Comparison of ENCODE assay signal across 1 cellular context in the genomic region with DNA sequence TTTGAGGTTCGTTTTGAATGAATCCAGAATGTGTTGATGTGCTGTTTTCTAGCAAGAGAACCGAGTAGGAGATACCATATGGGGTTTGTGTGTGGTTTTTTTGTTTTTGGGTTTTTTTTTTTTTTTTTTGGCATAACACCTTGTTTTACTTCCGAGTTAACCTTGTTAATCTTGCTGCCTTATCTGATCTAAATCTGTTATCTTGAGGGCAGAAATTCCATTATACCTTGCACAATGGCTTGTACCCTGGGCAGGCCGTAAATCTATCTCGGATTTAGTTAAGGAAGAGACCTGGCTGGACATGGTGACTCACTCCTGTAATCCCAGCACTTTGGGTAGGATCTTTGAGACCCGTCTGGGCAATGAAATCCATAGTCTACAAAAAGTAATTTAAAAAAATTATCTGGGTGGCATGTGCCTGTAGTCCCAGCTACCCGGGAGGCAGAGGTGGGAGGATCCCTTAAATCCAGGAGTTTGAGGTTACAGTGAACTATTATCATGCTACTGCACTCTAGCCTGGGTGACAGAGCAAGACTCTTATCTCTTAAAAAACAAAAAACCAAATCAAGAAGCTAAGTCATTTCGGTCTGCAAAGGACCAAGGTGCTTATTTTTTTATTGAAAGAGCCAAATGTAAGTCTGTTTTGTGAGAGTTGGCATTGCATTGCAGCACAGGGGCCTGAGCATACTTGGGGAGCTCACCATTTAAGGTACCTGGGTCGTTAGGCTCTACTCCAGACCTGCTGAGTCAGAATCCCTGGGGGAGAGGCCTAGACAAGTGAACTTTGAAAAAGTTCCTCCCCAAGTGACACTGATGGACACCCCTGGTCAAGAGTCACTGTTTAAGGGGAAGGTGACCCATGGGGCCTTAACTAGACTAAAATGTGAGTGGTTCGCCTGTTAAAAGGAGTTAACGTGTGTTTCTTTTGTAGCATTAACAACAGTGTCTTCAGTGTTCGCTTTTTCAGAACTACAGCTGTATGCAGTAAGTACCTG.
TF ChIP-seq lines count a peak whose summit lies in the region.

No MANE protein-coding gene starts in this region.

TF ChIP-seq in K562, 482 proteins besides CTCF, POLR2A, EP300 and RAD21 (continued from another document and continues in another):
- TF ChIP-seq, protein P1, sequence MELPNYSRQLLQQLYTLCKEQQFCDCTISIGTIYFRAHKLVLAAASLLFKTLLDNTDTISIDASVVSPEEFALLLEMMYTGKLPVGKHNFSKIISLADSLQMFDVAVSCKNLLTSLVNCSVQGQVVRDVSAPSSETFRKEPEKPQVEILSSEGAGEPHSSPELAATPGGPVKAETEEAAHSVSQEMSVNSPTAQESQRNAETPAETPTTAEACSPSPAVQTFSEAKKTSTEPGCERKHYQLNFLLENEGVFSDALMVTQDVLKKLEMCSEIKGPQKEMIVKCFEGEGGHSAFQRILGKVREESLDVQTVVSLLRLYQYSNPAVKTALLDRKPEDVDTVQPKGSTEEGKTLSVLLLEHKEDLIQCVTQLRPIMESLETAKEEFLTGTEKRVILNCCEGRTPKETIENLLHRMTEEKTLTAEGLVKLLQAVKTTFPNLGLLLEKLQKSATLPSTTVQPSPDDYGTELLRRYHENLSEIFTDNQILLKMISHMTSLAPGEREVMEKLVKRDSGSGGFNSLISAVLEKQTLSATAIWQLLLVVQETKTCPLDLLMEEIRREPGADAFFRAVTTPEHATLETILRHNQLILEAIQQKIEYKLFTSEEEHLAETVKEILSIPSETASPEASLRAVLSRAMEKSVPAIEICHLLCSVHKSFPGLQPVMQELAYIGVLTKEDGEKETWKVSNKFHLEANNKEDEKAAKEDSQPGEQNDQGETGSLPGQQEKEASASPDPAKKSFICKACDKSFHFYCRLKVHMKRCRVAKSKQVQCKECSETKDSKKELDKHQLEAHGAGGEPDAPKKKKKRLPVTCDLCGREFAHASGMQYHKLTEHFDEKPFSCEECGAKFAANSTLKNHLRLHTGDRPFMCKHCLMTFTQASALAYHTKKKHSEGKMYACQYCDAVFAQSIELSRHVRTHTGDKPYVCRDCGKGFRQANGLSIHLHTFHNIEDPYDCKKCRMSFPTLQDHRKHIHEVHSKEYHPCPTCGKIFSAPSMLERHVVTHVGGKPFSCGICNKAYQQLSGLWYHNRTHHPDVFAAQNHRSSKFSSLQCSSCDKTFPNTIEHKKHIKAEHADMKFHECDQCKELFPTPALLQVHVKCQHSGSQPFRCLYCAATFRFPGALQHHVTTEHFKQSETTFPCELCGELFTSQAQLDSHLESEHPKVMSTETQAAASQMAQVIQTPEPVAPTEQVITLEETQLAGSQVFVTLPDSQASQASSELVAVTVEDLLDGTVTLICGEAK (IDR thresholded peaks at IDR 0.05) = no peak
- TF ChIP-seq, protein P1 (CRISPR knock-in tag; IDR thresholded peaks at IDR 0.05) = no peak
- TF ChIP-seq RNF2 (IDR thresholded peaks at IDR 0.05) = peak; percentile 56; the same call in 1 of the 2 replicates
- TF ChIP-seq ETS2 (tag; IDR thresholded peaks at IDR 0.05; ENCODE audit: borderline replicate concordance, poor library complexity, severe bottlenecking) = no peak
- TF ChIP-seq MXI1 (IDR thresholded peaks at IDR 0.05; ENCODE audit: low read depth, low read length) = no peak
- no peak for TF ChIP-seq CBX8 (IDR thresholded peaks at IDR 0.05; ENCODE audit: borderline replicate concordance, extremely low read depth, low read depth, low read length, poor library complexity, severe bottlenecking)
- TF ChIP-seq, protein P2, sequence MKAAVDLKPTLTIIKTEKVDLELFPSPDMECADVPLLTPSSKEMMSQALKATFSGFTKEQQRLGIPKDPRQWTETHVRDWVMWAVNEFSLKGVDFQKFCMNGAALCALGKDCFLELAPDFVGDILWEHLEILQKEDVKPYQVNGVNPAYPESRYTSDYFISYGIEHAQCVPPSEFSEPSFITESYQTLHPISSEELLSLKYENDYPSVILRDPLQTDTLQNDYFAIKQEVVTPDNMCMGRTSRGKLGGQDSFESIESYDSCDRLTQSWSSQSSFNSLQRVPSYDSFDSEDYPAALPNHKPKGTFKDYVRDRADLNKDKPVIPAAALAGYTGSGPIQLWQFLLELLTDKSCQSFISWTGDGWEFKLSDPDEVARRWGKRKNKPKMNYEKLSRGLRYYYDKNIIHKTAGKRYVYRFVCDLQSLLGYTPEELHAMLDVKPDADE (conservative IDR thresholded peaks at IDR 0.05; ENCODE audit: control insufficient read depth, low read depth, low read length) = no peak
- TF ChIP-seq, protein P3, sequence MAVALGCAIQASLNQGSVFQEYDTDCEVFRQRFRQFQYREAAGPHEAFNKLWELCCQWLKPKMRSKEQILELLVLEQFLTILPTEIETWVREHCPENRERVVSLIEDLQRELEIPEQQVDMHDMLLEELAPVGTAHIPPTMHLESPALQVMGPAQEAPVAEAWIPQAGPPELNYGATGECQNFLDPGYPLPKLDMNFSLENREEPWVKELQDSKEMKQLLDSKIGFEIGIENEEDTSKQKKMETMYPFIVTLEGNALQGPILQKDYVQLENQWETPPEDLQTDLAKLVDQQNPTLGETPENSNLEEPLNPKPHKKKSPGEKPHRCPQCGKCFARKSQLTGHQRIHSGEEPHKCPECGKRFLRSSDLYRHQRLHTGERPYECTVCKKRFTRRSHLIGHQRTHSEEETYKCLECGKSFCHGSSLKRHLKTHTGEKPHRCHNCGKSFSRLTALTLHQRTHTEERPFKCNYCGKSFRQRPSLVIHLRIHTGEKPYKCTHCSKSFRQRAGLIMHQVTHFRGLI (CRISPR knock-in tag; IDR thresholded peaks at IDR 0.05) = no peak
- no peak for TF ChIP-seq RBM14 (IDR thresholded peaks at IDR 0.05; ENCODE audit: borderline replicate concordance, insufficient read depth, low read depth, low read length)
- TF ChIP-seq RBBP5 (IDR thresholded peaks at IDR 0.05; ENCODE audit: borderline replicate concordance, insufficient read depth, low read length, poor library complexity, severe bottlenecking) = no peak
- TF ChIP-seq DMBX1 (CRISPR knock-in tag; IDR thresholded peaks at IDR 0.05; ENCODE audit: borderline replicate concordance) = no peak
- TF ChIP-seq ZNF707 (CRISPR knock-in tag; conservative IDR thresholded peaks at IDR 0.05) = no peak
- TF ChIP-seq TOE1 (IDR thresholded peaks at IDR 0.05; ENCODE audit: borderline replicate concordance) = no peak
- TF ChIP-seq TOE1 (CRISPR knock-in tag; IDR thresholded peaks at IDR 0.05; ENCODE audit: borderline replicate concordance, low read depth) = no peak
- no peak for TF ChIP-seq ARID2 (IDR thresholded peaks at IDR 0.05)
- TF ChIP-seq, protein P4, sequence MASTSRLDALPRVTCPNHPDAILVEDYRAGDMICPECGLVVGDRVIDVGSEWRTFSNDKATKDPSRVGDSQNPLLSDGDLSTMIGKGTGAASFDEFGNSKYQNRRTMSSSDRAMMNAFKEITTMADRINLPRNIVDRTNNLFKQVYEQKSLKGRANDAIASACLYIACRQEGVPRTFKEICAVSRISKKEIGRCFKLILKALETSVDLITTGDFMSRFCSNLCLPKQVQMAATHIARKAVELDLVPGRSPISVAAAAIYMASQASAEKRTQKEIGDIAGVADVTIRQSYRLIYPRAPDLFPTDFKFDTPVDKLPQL (IDR thresholded peaks at IDR 0.05; ENCODE audit: extremely low read depth, insufficient read length) = no peak
- no peak for TF ChIP-seq ZNF217 (CRISPR knock-in tag; IDR thresholded peaks at IDR 0.05)
- no peak for TF ChIP-seq PCBP1 (IDR thresholded peaks at IDR 0.05; ENCODE audit: low read depth, low read length, poor library complexity, severe bottlenecking)
- TF ChIP-seq KDM4B (IDR thresholded peaks at IDR 0.05; ENCODE audit: borderline replicate concordance in 2 of 2, low read depth in 1 of 2) = no peak
- no peak for TF ChIP-seq XRCC5 (IDR thresholded peaks at IDR 0.05; ENCODE audit: low read depth, low read length)
- no peak for TF ChIP-seq ZNF134 (CRISPR knock-in tag; conservative IDR thresholded peaks at IDR 0.05)
- TF ChIP-seq COPS2 (conservative IDR thresholded peaks at IDR 0.05) = no peak
- TF ChIP-seq, protein P5, sequence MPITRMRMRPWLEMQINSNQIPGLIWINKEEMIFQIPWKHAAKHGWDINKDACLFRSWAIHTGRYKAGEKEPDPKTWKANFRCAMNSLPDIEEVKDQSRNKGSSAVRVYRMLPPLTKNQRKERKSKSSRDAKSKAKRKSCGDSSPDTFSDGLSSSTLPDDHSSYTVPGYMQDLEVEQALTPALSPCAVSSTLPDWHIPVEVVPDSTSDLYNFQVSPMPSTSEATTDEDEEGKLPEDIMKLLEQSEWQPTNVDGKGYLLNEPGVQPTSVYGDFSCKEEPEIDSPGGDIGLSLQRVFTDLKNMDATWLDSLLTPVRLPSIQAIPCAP (CRISPR knock-in tag; IDR thresholded peaks at IDR 0.05; ENCODE audit: borderline replicate concordance) = no peak
- TF ChIP-seq, protein P6, sequence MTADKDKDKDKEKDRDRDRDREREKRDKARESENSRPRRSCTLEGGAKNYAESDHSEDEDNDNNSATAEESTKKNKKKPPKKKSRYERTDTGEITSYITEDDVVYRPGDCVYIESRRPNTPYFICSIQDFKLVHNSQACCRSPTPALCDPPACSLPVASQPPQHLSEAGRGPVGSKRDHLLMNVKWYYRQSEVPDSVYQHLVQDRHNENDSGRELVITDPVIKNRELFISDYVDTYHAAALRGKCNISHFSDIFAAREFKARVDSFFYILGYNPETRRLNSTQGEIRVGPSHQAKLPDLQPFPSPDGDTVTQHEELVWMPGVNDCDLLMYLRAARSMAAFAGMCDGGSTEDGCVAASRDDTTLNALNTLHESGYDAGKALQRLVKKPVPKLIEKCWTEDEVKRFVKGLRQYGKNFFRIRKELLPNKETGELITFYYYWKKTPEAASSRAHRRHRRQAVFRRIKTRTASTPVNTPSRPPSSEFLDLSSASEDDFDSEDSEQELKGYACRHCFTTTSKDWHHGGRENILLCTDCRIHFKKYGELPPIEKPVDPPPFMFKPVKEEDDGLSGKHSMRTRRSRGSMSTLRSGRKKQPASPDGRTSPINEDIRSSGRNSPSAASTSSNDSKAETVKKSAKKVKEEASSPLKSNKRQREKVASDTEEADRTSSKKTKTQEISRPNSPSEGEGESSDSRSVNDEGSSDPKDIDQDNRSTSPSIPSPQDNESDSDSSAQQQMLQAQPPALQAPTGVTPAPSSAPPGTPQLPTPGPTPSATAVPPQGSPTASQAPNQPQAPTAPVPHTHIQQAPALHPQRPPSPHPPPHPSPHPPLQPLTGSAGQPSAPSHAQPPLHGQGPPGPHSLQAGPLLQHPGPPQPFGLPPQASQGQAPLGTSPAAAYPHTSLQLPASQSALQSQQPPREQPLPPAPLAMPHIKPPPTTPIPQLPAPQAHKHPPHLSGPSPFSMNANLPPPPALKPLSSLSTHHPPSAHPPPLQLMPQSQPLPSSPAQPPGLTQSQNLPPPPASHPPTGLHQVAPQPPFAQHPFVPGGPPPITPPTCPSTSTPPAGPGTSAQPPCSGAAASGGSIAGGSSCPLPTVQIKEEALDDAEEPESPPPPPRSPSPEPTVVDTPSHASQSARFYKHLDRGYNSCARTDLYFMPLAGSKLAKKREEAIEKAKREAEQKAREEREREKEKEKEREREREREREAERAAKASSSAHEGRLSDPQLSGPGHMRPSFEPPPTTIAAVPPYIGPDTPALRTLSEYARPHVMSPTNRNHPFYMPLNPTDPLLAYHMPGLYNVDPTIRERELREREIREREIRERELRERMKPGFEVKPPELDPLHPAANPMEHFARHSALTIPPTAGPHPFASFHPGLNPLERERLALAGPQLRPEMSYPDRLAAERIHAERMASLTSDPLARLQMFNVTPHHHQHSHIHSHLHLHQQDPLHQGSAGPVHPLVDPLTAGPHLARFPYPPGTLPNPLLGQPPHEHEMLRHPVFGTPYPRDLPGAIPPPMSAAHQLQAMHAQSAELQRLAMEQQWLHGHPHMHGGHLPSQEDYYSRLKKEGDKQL (CRISPR knock-in tag; IDR thresholded peaks at IDR 0.05; ENCODE audit: borderline replicate concordance) = no peak
- TF ChIP-seq, protein P7, sequence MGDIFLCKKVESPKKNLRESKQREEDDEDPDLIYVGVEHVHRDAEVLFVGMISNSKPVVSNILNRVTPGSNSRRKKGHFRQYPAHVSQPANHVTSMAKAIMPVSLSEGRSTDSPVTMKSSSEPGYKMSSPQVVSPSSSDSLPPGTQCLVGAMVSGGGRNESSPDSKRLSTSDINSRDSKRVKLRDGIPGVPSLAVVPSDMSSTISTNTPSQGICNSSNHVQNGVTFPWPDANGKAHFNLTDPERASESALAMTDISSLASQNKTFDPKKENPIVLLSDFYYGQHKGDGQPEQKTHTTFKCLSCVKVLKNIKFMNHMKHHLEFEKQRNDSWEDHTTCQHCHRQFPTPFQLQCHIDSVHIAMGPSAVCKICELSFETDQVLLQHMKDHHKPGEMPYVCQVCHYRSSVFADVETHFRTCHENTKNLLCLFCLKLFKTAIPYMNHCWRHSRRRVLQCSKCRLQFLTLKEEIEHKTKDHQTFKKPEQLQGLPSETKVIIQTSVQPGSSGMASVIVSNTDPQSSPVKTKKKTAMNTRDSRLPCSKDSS (IDR thresholded peaks at IDR 0.05; ENCODE audit: low read depth, partially characterized antibody) = no peak
- TF ChIP-seq, protein P8, sequence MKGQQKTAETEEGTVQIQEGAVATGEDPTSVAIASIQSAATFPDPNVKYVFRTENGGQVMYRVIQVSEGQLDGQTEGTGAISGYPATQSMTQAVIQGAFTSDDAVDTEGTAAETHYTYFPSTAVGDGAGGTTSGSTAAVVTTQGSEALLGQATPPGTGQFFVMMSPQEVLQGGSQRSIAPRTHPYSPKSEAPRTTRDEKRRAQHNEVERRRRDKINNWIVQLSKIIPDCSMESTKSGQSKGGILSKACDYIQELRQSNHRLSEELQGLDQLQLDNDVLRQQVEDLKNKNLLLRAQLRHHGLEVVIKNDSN (CRISPR knock-in tag; IDR thresholded peaks at IDR 0.05) = no peak
- no peak for TF ChIP-seq ZNF668 (CRISPR knock-in tag; IDR thresholded peaks at IDR 0.05)
- TF ChIP-seq, protein P9, sequence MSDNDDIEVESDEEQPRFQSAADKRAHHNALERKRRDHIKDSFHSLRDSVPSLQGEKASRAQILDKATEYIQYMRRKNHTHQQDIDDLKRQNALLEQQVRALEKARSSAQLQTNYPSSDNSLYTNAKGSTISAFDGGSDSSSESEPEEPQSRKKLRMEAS (CRISPR knock-in tag; IDR thresholded peaks at IDR 0.05) = no peak
- no peak for TF ChIP-seq PHB2 (IDR thresholded peaks at IDR 0.05; ENCODE audit: low read depth)
